In genomic region chr6:154705471-154706113, GRCh38 we compare ENCODE assay signal across 16 cellular contexts. TPM values are rescaled to one million over a fixed set of nuclear protein-coding genes. Genes with fewer than 3 reads are reported as not detected.
DNase-seq lines count a peak whose midpoint lies in the region; ATAC-seq and TF ChIP-seq lines count a peak whose summit lies in the region.
"Had no signal": no experiment of that assay in that cellular context is flagged by ENCODE, and none has a peak within 500 bp of the region (broad histone marks: within the 10 kb centered on the region; RNA-seq: fewer than 3 reads in every experiment).

No MANE protein-coding gene starts in this region.

- no peaks in the 10 kb centered on the region for H3K4me1 ChIP-seq in Loucy (ENCODE audit: insufficient read depth, low read length, poor library complexity, severe bottlenecking)
- no peaks in the 10 kb centered on the region for H3K4me1 ChIP-seq in right lobe of liver
- H3K4me1 ChIP-seq: suprapubic skin had no signal

- no peak overlapping the region for H3K4me3 Mint-ChIP-seq in T-helper 2 cell treated with Interferon-gamma antibody and Interleukin-4, amounts not matched to agents 5 μg/mL and 100 μg/mL, for 36 hours
- H3K4me3 Mint-ChIP-seq: CD4-positive, alpha-beta T cell; nephron had no signal

- WGBS in right lobe of liver (ENCODE audit: insufficient coverage, low coverage, low lambda C conversion rate, missing lambda C conversion rate) = 46% methylated on average over 7 of the region's 8 CpGs

- TF ChIP-seq CTCF in Loucy (conservative IDR thresholded peaks at IDR 0.05; ENCODE audit: low read length) = peak; percentile 37
- TF ChIP-seq CTCF in right lobe of liver (IDR thresholded peaks at IDR 0.05) = peak in 2 of 4 donors; percentile 12 to 20

- no peak overlapping the region for H3K27ac Mint-ChIP-seq in T-helper 2 cell treated with Interferon-gamma antibody and Interleukin-4, amounts not matched to agents 5 μg/mL and 100 μg/mL, for 36 hours
- H3K27ac Mint-ChIP-seq: CD4-positive, alpha-beta T cell; nephron had no signal

- no peaks in the 10 kb centered on the region for H3K27me3 ChIP-seq in Loucy (ENCODE audit: insufficient read depth, low read length, poor library complexity, severe bottlenecking)
- no peaks in the 10 kb centered on the region for H3K27me3 ChIP-seq in right lobe of liver

- H3K9me3 ChIP-seq in Loucy (ENCODE audit: insufficient read depth, low read depth, low read length) (no peaks in the 10 kb centered on the region), right lobe of liver (no peaks in the 10 kb centered on the region)
- H3K9me3 ChIP-seq: suprapubic skin had no signal

- H4K20me1 ChIP-seq in Loucy (ENCODE audit: insufficient read depth, low read length, poor library complexity, severe bottlenecking) = no peaks in the 10 kb centered on the region

- no peaks in the 10 kb centered on the region for H3K36me3 ChIP-seq in Loucy (ENCODE audit: insufficient read depth, low read length)
- H3K36me3 ChIP-seq in right lobe of liver = no peaks in the 10 kb centered on the region
- H3K36me3 ChIP-seq: suprapubic skin had no signal

- no peak overlapping the region for H3K9ac ChIP-seq in Loucy (ENCODE audit: low read depth, low read length, poor library complexity, severe bottlenecking)

- DNase-seq in ELR (ENCODE audit: low read depth) (peak; percentile 24), cerebellar cortex (ENCODE audit: low spot score) (peak; percentile 2), right lobe of liver (no peak)
- DNase-seq in T-helper 2 cell treated with Interferon-gamma antibody and Interleukin-4, amounts not matched to agents 5 μg/mL and 100 μg/mL, for 36 hours (ENCODE audit: low spot score) = no peak
- no peak for DNase-seq in stimulated activated CD4-positive, alpha-beta T cell treated with anti-CD3 and anti-CD28 coated beads, Interleukin-1b, Interleukin-23, amount 100 ng/mL, for 48 hours
- DNase-seq: CD4-positive, alpha-beta T cell; dorsolateral prefrontal cortex; kidney glomerular epithelial cell; NCI-H1417 treated with DMSO at 0.1 percent for 48 hours; SHP77 treated with DMSO at 0.1 percent for 48 hours had no signal

- no peaks in the 10 kb centered on the region for H3F3A ChIP-seq in Loucy (ENCODE audit: low read depth)

- peaks cover 15% of the 10 kb centered on the region for H3K27me3 Mint-ChIP-seq in T-helper 2 cell treated with Interferon-gamma antibody and Interleukin-4, amounts not matched to agents 5 μg/mL and 100 μg/mL, for 36 hours (ENCODE audit: low read depth)

- H3K4me3 ChIP-seq in Loucy (ENCODE audit: low read length, poor library complexity, severe bottlenecking) (no peak overlapping the region), right lobe of liver (no peak overlapping the region)
- H3K4me3 ChIP-seq: dorsolateral prefrontal cortex, suprapubic skin had no signal

- H3K9me3 Mint-ChIP-seq in T-helper 2 cell treated with Interferon-gamma antibody and Interleukin-4, amounts not matched to agents 5 μg/mL and 100 μg/mL, for 36 hours = no peaks in the 10 kb centered on the region
- H3K9me3 Mint-ChIP-seq: CD4-positive, alpha-beta T cell; nephron had no signal

- H3K27ac ChIP-seq in right lobe of liver = no peak overlapping the region
- H3K27ac ChIP-seq: dorsolateral prefrontal cortex, suprapubic skin, VCaP had no signal

- no peaks in the 10 kb centered on the region for H3K79me2 ChIP-seq in Loucy (ENCODE audit: insufficient read depth, low read length)

- no peaks in the 10 kb centered on the region for H3K36me3 Mint-ChIP-seq in T-helper 2 cell treated with Interferon-gamma antibody and Interleukin-4, amounts not matched to agents 5 μg/mL and 100 μg/mL, for 36 hours (ENCODE audit: low read depth)

- no peak overlapping the region for H3K4me2 ChIP-seq in Loucy (ENCODE audit: low read depth, low read length, poor library complexity, severe bottlenecking)

- H2AFZ ChIP-seq in Loucy (ENCODE audit: low read length) = no peak overlapping the region

- intact Hi-C loops in right lobe of liver (cut with DNase I) = no loop called here

- H3K9me2 ChIP-seq in Loucy (replicated peaks; ENCODE audit: low read depth, low read length) = no peaks in the 10 kb centered on the region

- no peak for TF ChIP-seq POLR2A in right lobe of liver (IDR thresholded peaks at IDR 0.05)

- ATAC-seq in right lobe of liver = peak; percentile 49 to 51 (median 49)
- ATAC-seq in GM19467 (IDR thresholded peaks at IDR 0.05; ENCODE audit: unreplicated experiment) = no peak
- no peak for ATAC-seq in GM21528 (IDR thresholded peaks at IDR 0.05; ENCODE audit: low FRiP score, unreplicated experiment)

- no peaks in the 10 kb centered on the region for H3K4me1 Mint-ChIP-seq in T-helper 2 cell treated with Interferon-gamma antibody and Interleukin-4, amounts not matched to agents 5 μg/mL and 100 μg/mL, for 36 hours (ENCODE audit: low read depth)
- H3K4me1 Mint-ChIP-seq: nephron had no signal

RNA-seq across cellular contexts. Expression of gene SCAF8, which starts 27.6 kb away (rescaled TPM):
- 10 to 100 TPM; 12.7 to 17.2 (median 14.3) TPM for total RNA-seq in right lobe of liver

Comparison
In these comparisons a context has a peak if more than half of its experiments do, and no peak if none do; other contexts are left out.
1. DNase-seq: peak in ELR (single experiment) and cerebellar cortex (single experiment); none in right lobe of liver (0 of 3), T-helper 2 cell treated with Interferon-gamma antibody and Interleukin-4, amounts not matched to agents 5 μg/mL and 100 μg/mL, for 36 hours (single experiment) and stimulated activated CD4-positive, alpha-beta T cell treated with anti-CD3 and anti-CD28 coated beads, Interleukin-1b, Interleukin-23, amount 100 ng/mL, for 48 hours (single experiment).
2. ATAC-seq: peak in right lobe of liver (4 of 4); none in GM19467 (single experiment) and GM21528 (single experiment).